ENCODE assay signal across 8 cellular contexts in the genomic region with DNA sequence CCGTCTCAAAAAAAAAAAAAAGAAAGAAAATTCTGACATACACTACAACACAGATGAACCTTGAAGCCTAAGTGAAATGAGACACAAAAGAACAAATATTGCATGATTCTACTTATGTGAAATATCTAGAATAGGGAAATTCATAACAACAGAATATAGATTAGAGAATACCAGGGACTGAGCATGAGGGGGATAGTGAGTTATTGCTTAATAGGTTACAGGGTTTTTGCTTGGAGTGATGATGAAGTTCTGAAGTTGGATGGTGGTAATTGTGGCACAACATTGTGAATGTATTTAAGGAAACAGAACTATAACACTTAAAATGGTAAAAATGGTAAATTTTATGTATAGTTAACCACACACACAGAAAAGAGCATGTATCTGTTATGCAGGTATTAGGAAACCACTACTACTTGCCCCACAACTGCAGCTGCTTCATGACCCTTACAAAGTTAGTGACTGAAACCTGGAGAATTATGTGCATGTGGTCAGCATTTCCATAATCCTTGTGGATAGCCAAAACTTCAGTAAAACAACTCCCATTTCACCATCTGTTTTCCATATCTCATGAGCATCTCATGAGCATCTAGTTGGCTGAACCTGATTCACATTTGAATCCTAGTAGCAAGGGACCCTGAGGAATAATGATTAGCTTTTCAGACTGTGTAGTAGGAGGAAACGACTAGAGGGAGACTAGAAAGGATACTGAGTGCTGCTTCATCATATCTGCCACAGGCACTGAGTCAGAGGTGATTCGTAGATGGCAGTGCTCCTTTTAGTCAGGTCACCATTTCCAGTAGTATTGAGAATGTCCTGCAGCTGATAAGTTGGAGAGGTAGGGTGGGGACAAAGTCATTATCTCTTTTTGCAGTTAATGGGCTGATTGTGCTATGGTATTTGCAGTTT. TPM values are rescaled to one million over a fixed set of nuclear protein-coding genes. Genes with fewer than 3 reads are reported as not detected.
DNase-seq lines count a peak whose midpoint lies in the region; ATAC-seq, FAIRE-seq and TF ChIP-seq lines count a peak whose summit lies in the region.

No MANE protein-coding gene starts in this region.

- H3K27me3 ChIP-seq in IMR-90 (ENCODE audit: control insufficient read depth, insufficient read depth, low read length) (no peaks in the 10 kb centered on the region), astrocyte (ENCODE audit: insufficient read depth, low read length) (no peaks in the 10 kb centered on the region), osteoblast (ENCODE audit: insufficient read depth, low read length) (no peaks in the 10 kb centered on the region)

- TF ChIP-seq RAD21 in IMR-90 (IDR thresholded peaks at IDR 0.05; ENCODE audit: low read length), result no peak

- H4K5ac ChIP-seq in IMR-90 (ENCODE audit: low read depth, low read length), result no peak overlapping the region

- H2BK120ac ChIP-seq in IMR-90 (ENCODE audit: low read depth, low read length), result no peak overlapping the region

- no peak overlapping the region for H3K27ac ChIP-seq in IMR-90 (ENCODE audit: insufficient read depth, low read length)
- H3K27ac ChIP-seq in astrocyte (ENCODE audit: low read depth, low read length), result no peak overlapping the region
- peak overlapping the region; percentile 7 for H3K27ac ChIP-seq in osteoblast (ENCODE audit: low read depth, low read length)

- no peak overlapping the region for H3K56ac ChIP-seq in IMR-90 (ENCODE audit: extremely low read depth, insufficient read depth, low read length)

- peaks cover 10% of the 10 kb centered on the region for H3K9me1 ChIP-seq in IMR-90 (ENCODE audit: insufficient read depth, low read length)

- H2AK5ac ChIP-seq in IMR-90 (ENCODE audit: low read depth, low read length), result no peak overlapping the region

- H3K27me3 Mint-ChIP-seq in astrocyte (ENCODE audit: low read depth, unreplicated experiment), result no peaks in the 10 kb centered on the region

- DNase-seq in GM12891 (ENCODE audit: insufficient read length, low spot score) (no peak), IMR-90 (peak; percentile 72), astrocyte (ENCODE audit: low read depth) (peak; percentile 65), osteoblast (ENCODE audit: insufficient read length, low spot score, missing footprints) (peak; percentile 88), NCI-H2196 (lab: John Stamatoyannopoulos, UW; ENCODE audit: unreplicated experiment) (no peak), epidermal melanocyte (ENCODE audit: insufficient read length, low spot score) (no peak), anterior cingulate cortex (lab: John Stamatoyannopoulos, UW) (no peak), GM19240 (ENCODE audit: insufficient read length, low spot score) (no peak)

- CTCF ChIA-PET in IMR-90 (lab: Yijun Ruan, JAX), result interaction anchor here (0.7 kb wide), 1 partner anchor 899 kb away, joined by 3 read pairs; no protein-coding TSS in a partner anchor

- TF ChIP-seq POLR2A in GM12891 (IDR thresholded peaks at IDR 0.05; ENCODE audit: low read depth, low read length), result no peak
- no peak for TF ChIP-seq POLR2A in IMR-90 (IDR thresholded peaks at IDR 0.05; ENCODE audit: low read depth, low read length)

- H3K79me2 ChIP-seq in astrocyte (ENCODE audit: insufficient read depth, low read length), result peaks cover 39% of the 10 kb centered on the region
- H3K79me2 ChIP-seq in osteoblast (ENCODE audit: insufficient read depth, low read length), result peaks cover 68% of the 10 kb centered on the region

- POLR2A ChIA-PET in IMR-90 (lab: Charles Lee; ENCODE audit: unreplicated experiment), result no interaction called here

- 0 out of 2 replicates have a peak overlapping the region, but pooled peaks have one; percentile 25 for H3K14ac ChIP-seq in IMR-90 (replicated peaks; ENCODE audit: low read depth, low read length)

- peak overlapping the region; percentile 12 for H2BK5ac ChIP-seq in IMR-90 (ENCODE audit: low read depth, low read length, poor library complexity, severe bottlenecking)

- H4K20me1 ChIP-seq in IMR-90 (ENCODE audit: insufficient read depth, low read length) (peaks cover 23% of the 10 kb centered on the region), astrocyte (ENCODE audit: insufficient read depth, low read length) (peaks cover 58% of the 10 kb centered on the region), osteoblast (ENCODE audit: insufficient read depth, low read length) (peaks cover 11% of the 10 kb centered on the region)

- no peak overlapping the region for H4K91ac ChIP-seq in IMR-90 (ENCODE audit: insufficient read depth, low read depth, low read length)

- no peak overlapping the region for H4K8ac ChIP-seq in IMR-90 (ENCODE audit: low read depth in 2 of 2, low read length in 2 of 2)

- H2BK20ac ChIP-seq in IMR-90 (ENCODE audit: low read depth, low read length), result no peak overlapping the region

- TF ChIP-seq CTCF in IMR-90 (conservative IDR thresholded peaks at IDR 0.05; ENCODE audit: low read depth, low read length) (no peak), astrocyte (IDR thresholded peaks at IDR 0.05; ENCODE audit: insufficient read depth, low read depth, low read length) (no peak), osteoblast (IDR thresholded peaks at IDR 0.05; ENCODE audit: extremely low read depth, low read depth, low read length) (no peak)

- H3K36me3 Mint-ChIP-seq in astrocyte (ENCODE audit: low read depth, unreplicated experiment), result peaks cover 3% of the 10 kb centered on the region

- ATAC-seq in IMR-90 (ENCODE audit: low read depth), result peak; percentile 64

- H3K9me3 Mint-ChIP-seq in astrocyte (ENCODE audit: unreplicated experiment), result no peaks in the 10 kb centered on the region

- WGBS in IMR-90 (ENCODE audit: extremely low coverage in 2 of 2, insufficient read length in 1 of 2), 2 experiments, result 20% methylated on average over 1 of the region's 3 CpGs; no CpG with 5 or more reads in 1 of the 2 experiments

- H3K4me2 ChIP-seq in IMR-90 (ENCODE audit: low read depth, low read length), result no peak overlapping the region; the same call in 1 of the 2 replicates
- peak overlapping the region; percentile 6 for H3K4me2 ChIP-seq in astrocyte (ENCODE audit: low read length)
- H3K4me2 ChIP-seq in osteoblast (ENCODE audit: insufficient read depth, low read length), result peak overlapping the region; percentile 16

- H2BK15ac ChIP-seq in IMR-90 (ENCODE audit: low read depth, low read length), result no peak overlapping the region

- intact Hi-C loops in IMR-90 (cut with micrococcal nuclease), result no loop called here

- H3K4ac ChIP-seq in IMR-90 (ENCODE audit: low read depth, low read length), result no peak overlapping the region

- no peak overlapping the region for H3K4me3 ChIP-seq in IMR-90 (ENCODE audit: insufficient read depth, low read depth, low read length)
- H3K4me3 ChIP-seq in astrocyte (ENCODE audit: insufficient read depth, low read depth, low read length), result no peak overlapping the region
- no peak overlapping the region for H3K4me3 ChIP-seq in osteoblast (ENCODE audit: insufficient read depth, low read length)

- no TSS peak for BruUV-seq in IMR-90 (replicated peaks; lab: Mats Ljungman, UMichigan)

- peaks cover 25% of the 10 kb centered on the region for H3K4me1 Mint-ChIP-seq in astrocyte (ENCODE audit: low read depth, unreplicated experiment)

- no peak overlapping the region for H2AK9ac ChIP-seq in IMR-90 (replicated peaks; ENCODE audit: low read depth, low read length, poor library complexity)

- FAIRE-seq in GM12891 (lab: Jason Lieb, UNC) (peak; percentile 71), astrocyte (lab: Jason Lieb, UNC) (peak; percentile 45)

- H2AFZ ChIP-seq in IMR-90 (replicated peaks; ENCODE audit: low read length, poor library complexity) (no peak overlapping the region), astrocyte (ENCODE audit: low read depth, low read length) (no peak overlapping the region), osteoblast (ENCODE audit: low read length) (no peak overlapping the region)

- H3K79me1 ChIP-seq in IMR-90 (ENCODE audit: low read depth in 1 of 2, low read length in 2 of 2), result peaks cover 14 to 54% of the 10 kb centered on the region in 2 experiments

- H3K27ac Mint-ChIP-seq in astrocyte (ENCODE audit: unreplicated experiment), result no peak overlapping the region

- H3K9me3 ChIP-seq in IMR-90 (ENCODE audit: control insufficient read depth, insufficient read depth, low read length) (no peaks in the 10 kb centered on the region), astrocyte (ENCODE audit: insufficient read depth, low read depth, low read length) (no peaks in the 10 kb centered on the region), osteoblast (ENCODE audit: low read depth, low read length) (no peaks in the 10 kb centered on the region)

- H3K4me1 ChIP-seq in IMR-90 (ENCODE audit: control insufficient read depth, insufficient read depth, low read length) (peaks cover 6% of the 10 kb centered on the region; the same call in 1 of the 2 replicates), astrocyte (ENCODE audit: insufficient read depth, low read length) (peaks cover 10% of the 10 kb centered on the region), osteoblast (ENCODE audit: insufficient read depth, low read length) (peaks cover 17% of the 10 kb centered on the region)

- no peak overlapping the region for H3K9ac ChIP-seq in IMR-90 (ENCODE audit: low read depth, low read length)
- H3K9ac ChIP-seq in astrocyte (ENCODE audit: low read length), result no peak overlapping the region

- in situ Hi-C loops in IMR-90 (cut with MboI; ENCODE audit: low sequenced_read_pairs), result no loop called here

- dilution Hi-C loops in IMR-90 (cut with HindIII; ENCODE audit: low sequenced_read_pairs, unreplicated experiment), result no loop called here

- H3K23ac ChIP-seq in IMR-90 (ENCODE audit: low read depth, low read length), result 0 out of 2 replicates have a peak overlapping the region, but pooled peaks have one; percentile 1

- no peak overlapping the region for H3K4me3 Mint-ChIP-seq in astrocyte (ENCODE audit: unreplicated experiment)

- no peak overlapping the region for H3K18ac ChIP-seq in IMR-90 (ENCODE audit: low read depth, low read length)

- H3K36me3 ChIP-seq in IMR-90 (ENCODE audit: control insufficient read depth, insufficient read depth, low read length) (peaks cover under 1% of the 10 kb centered on the region; the same call in 1 of the 2 replicates), astrocyte (ENCODE audit: insufficient read depth, low read length) (no peaks in the 10 kb centered on the region), osteoblast (ENCODE audit: insufficient read depth, low read length) (no peaks in the 10 kb centered on the region)

TF ChIP-seq in GM12891, 5 proteins besides CTCF, POLR2A, EP300 and RAD21 (continues in another document):
- TF ChIP-seq POLR2AphosphoS5 (IDR thresholded peaks at IDR 0.05; ENCODE audit: low read depth, low read length), result no peak
- no peak for TF ChIP-seq PAX5 (IDR thresholded peaks at IDR 0.05; ENCODE audit: insufficient read depth, low read length, severe bottlenecking)

TF ChIP-seq in IMR-90, 13 proteins besides CTCF, POLR2A, EP300 and RAD21 (continues in another document):
- TF ChIP-seq CHD1 (IDR thresholded peaks at IDR 0.05; ENCODE audit: low read depth, low read length) (no peak), MXI1 (IDR thresholded peaks at IDR 0.05; ENCODE audit: borderline replicate concordance, low read depth, low read length) (no peak), NFE2L2 (IDR thresholded peaks at IDR 0.05; ENCODE audit: low read depth, low read length) (no peak)

RNA-seq across cellular contexts. Expression of a gene that starts 26.3 kb away (rescaled TPM):
- polyA plus RNA-seq in GM12891 (2012; ENCODE audit: low read depth, missing spikeins), result 5.0 TPM
- 28.7 and 34.2 TPM in 2 replicates for total RNA-seq in IMR-90 (2012; rRNA removed)
- polyA plus RNA-seq in IMR-90 (2012; rRNA removed), result 8.6 and 10.1 TPM in 2 replicates
- polyA plus RNA-seq in IMR-90 (2012; cell fraction: cytosol; rRNA removed), result 3.7 and 5.3 TPM in 2 replicates
- polyA plus RNA-seq in IMR-90 (2012; cell fraction: nucleus; rRNA removed; ENCODE audit: low replicate concordance), result 2.2 and 12.3 TPM in 2 replicates
- 33.3 and 35.4 TPM in 2 replicates for total RNA-seq in astrocyte
- 30.6 and 31.5 TPM in 2 replicates for total RNA-seq in osteoblast

Comparison
In these comparisons a context has a peak if more than half of its experiments do, and no peak if none do; other contexts are left out.
1. DNase-seq: peak in IMR-90 (single experiment), astrocyte (single experiment) and osteoblast (single experiment); none in GM12891 (single experiment), NCI-H2196 (single experiment), epidermal melanocyte (single experiment), anterior cingulate cortex (0 of 58) and GM19240 (single experiment).